In genomic region chr2:163187995-163188655, GRCh38 we compare ENCODE assay signal across 18 cellular contexts.
"Had no signal": no experiment of that assay in that cellular context is flagged by ENCODE, and none has a peak within 500 bp of the region (broad histone marks: within the 10 kb centered on the region; RNA-seq: fewer than 3 reads in every experiment).

No MANE protein-coding gene starts in this region.

- H3K27ac ChIP-seq: adrenal gland, dorsolateral prefrontal cortex, thyroid gland, uterus had no signal

- H3K27me3 ChIP-seq: adrenal gland, dorsolateral prefrontal cortex, thyroid gland, uterus had no signal

- H3K36me3 Mint-ChIP-seq: activated naive CD4-positive, alpha-beta T cell treated with anti-CD3 and anti-CD28 coated beads, Interleukin-2, amount 50 U/mL, for 72 hours; natural killer cell treated with Interleukin-12 subunit alpha and Interleukin-12 subunit beta and Interleukin-15 and Interleukin-18, amount 100 ng/mL, for 72 hours had no signal

- H3K4me3 Mint-ChIP-seq: activated CD4-positive, alpha-beta T cell treated with anti-CD3 and anti-CD28 coated beads for 36 hours; endodermal cell; natural killer cell treated with Interleukin-12 subunit alpha and Interleukin-12 subunit beta and Interleukin-15 and Interleukin-18, amount 100 ng/mL, for 72 hours had no signal

- ATAC-seq: activated CD4-positive, alpha-beta T cell treated with anti-CD3 and anti-CD28 coated beads for 36 hours; activated naive CD4-positive, alpha-beta T cell treated with anti-CD3 and anti-CD28 coated beads, Interleukin-2, amount 50 U/mL, for 72 hours; left cardiac atrium; natural killer cell treated with Interleukin-12 subunit alpha and Interleukin-12 subunit beta and Interleukin-15 and Interleukin-18, amount 100 ng/mL, for 72 hours had no signal

- H3K27ac Mint-ChIP-seq: activated CD4-positive, alpha-beta T cell treated with anti-CD3 and anti-CD28 coated beads for 36 hours; activated naive CD4-positive, alpha-beta T cell treated with anti-CD3 and anti-CD28 coated beads, Interleukin-2, amount 50 U/mL, for 72 hours; endodermal cell; natural killer cell treated with Interleukin-12 subunit alpha and Interleukin-12 subunit beta and Interleukin-15 and Interleukin-18, amount 100 ng/mL, for 72 hours had no signal

- H3K27me3 Mint-ChIP-seq: activated CD4-positive, alpha-beta T cell treated with anti-CD3 and anti-CD28 coated beads for 36 hours; natural killer cell treated with Interleukin-12 subunit alpha and Interleukin-12 subunit beta and Interleukin-15 and Interleukin-18, amount 100 ng/mL, for 72 hours had no signal

- H3K9me3 ChIP-seq: adrenal gland, thyroid gland, uterus had no signal

- H3K4me3 ChIP-seq: adrenal gland, dorsolateral prefrontal cortex, thyroid gland, uterus had no signal

- H3K4me1 ChIP-seq: adrenal gland, thyroid gland, uterus had no signal

- H3K9me3 Mint-ChIP-seq: endodermal cell had no signal

- H3K36me3 ChIP-seq: adrenal gland, thyroid gland, uterus had no signal

- DNase-seq: activated CD4-positive, alpha-beta T cell treated with anti-CD3 and anti-CD28 coated beads for 36 hours; activated CD4-positive, alpha-beta T cell treated with anti-CD3 and anti-CD28 coated beads, Interleukin-2, amount 50 U/mL, for 48 hours; activated gamma-delta T cell; adrenal gland; dorsolateral prefrontal cortex; endodermal cell; left cardiac atrium; nucleus accumbens; posterior cingulate gyrus; retina; stimulated activated CD4-positive, alpha-beta T cell treated with anti-CD3 and anti-CD28 coated beads, Interleukin-1b, Interleukin-23, amount 100 ng/mL, for 48 hours; stimulated activated naive CD4-positive, alpha-beta T cell treated with Interleukin-2 at 50 U/mL for 16 hours; SW 1271; T-helper 2 cell; thyroid gland; uterus had no signal

- H3K4me1 Mint-ChIP-seq: activated CD4-positive, alpha-beta T cell treated with anti-CD3 and anti-CD28 coated beads for 36 hours had no signal
